ENCODE assay signal across 9 cellular contexts in the genomic region with DNA sequence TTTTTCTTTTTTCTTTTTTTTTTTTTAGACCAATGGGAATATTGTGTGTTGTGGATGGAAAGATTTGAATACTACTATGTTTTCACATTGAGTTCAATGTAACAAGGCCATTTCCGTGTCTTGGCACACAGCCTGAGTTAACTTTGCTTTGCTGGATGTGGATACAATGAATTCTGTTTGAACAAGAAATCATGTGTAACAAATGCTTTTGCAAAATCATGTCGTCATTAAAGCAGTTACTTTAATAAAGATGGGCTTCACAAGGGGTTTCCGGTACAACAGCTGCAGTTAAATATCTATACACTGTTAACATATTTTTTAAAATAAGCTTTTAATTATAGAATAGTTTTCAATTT.
DNase-seq lines count a peak whose midpoint lies in the region; ATAC-seq and TF ChIP-seq lines count a peak whose summit lies in the region.
"Had no signal": no experiment of that assay in that cellular context is flagged by ENCODE, and none has a peak within 500 bp of the region (broad histone marks: within the 10 kb centered on the region; RNA-seq: fewer than 3 reads in every experiment).

No MANE protein-coding gene starts in this region.

- in situ Hi-C loops in astrocyte of the spinal cord (cut with HindIII; ENCODE audit: low sequenced_read_pairs): no loop called here

- peak overlapping the region; percentile 83 for H3K4me2 ChIP-seq in DOHH2 (ENCODE audit: low read length)

- no peaks in the 10 kb centered on the region for H3K9me3 ChIP-seq in DOHH2 (ENCODE audit: control insufficient read depth, insufficient read depth, low read length)
- H3K9me3 ChIP-seq in muscle layer of duodenum (ENCODE audit: control insufficient read depth in 1 of 2, low read length in 2 of 2): no peaks in the 10 kb centered on the region

- H3K4me1 ChIP-seq in DOHH2 (ENCODE audit: control insufficient read depth, low read length): peaks cover 52% of the 10 kb centered on the region
- H3K4me1 ChIP-seq in muscle layer of duodenum (ENCODE audit: control insufficient read depth in 1 of 2, insufficient read depth in 2 of 2, low read length in 2 of 2): no peaks in the 10 kb centered on the region

- peaks cover 17% of the 10 kb centered on the region for H3F3A ChIP-seq in DOHH2 (ENCODE audit: control insufficient read depth, insufficient read depth)

- no peaks in the 10 kb centered on the region for H4K20me1 ChIP-seq in DOHH2 (ENCODE audit: control insufficient read depth, insufficient read depth, low read depth, low read length)

- H3K27ac ChIP-seq in DOHH2 (ENCODE audit: low read depth, low read length) (peak overlapping the region; percentile 86), muscle layer of duodenum (ENCODE audit: low read length) (peak overlapping the region; percentile 61)

- TF ChIP-seq CTCF in DOHH2 (IDR thresholded peaks at IDR 0.05; ENCODE audit: low read depth, low read length, poor library complexity, severe bottlenecking) (no peak), astrocyte of the spinal cord (IDR thresholded peaks at IDR 0.05; ENCODE audit: low read depth, low read length) (no peak)

- H3K4me3 ChIP-seq in DOHH2 (ENCODE audit: low read length) (peak overlapping the region; percentile 70), astrocyte of the spinal cord (ENCODE audit: low read depth, low read length) (no peak overlapping the region), muscle layer of duodenum (ENCODE audit: low read depth in 1 of 2, low read length in 2 of 2) (no peak overlapping the region)

- H3K36me3 ChIP-seq in DOHH2 (ENCODE audit: control insufficient read depth, low read length): 0 out of 2 replicates have a peak, but pooled peaks cover 4% of the 10 kb centered on the region
- H3K36me3 ChIP-seq in muscle layer of duodenum (ENCODE audit: control insufficient read depth in 1 of 2, insufficient read depth in 2 of 2, low read length in 2 of 2): no peaks in the 10 kb centered on the region

- ATAC-seq in HG02938 (IDR thresholded peaks at IDR 0.05; ENCODE audit: unreplicated experiment): peak; percentile 8

- no peaks in the 10 kb centered on the region for H3K27me3 ChIP-seq in DOHH2 (ENCODE audit: control insufficient read depth, low read length)
- no peaks in the 10 kb centered on the region for H3K27me3 ChIP-seq in muscle layer of duodenum (ENCODE audit: low read depth, low read length)

- no peaks in the 10 kb centered on the region for H3K9me2 ChIP-seq in DOHH2 (replicated peaks; ENCODE audit: control insufficient read depth, low read length)

- no peaks in the 10 kb centered on the region for H3K79me2 ChIP-seq in DOHH2 (ENCODE audit: control insufficient read depth, low read length)

- DNase-seq in astrocyte of the spinal cord (ENCODE audit: low read depth, low spot score) (peak; percentile 77), hepatic stellate cell (ENCODE audit: low spot score) (no peak), cerebellar nuclear complex (lab: John Stamatoyannopoulos, UW) (no peak)
- DNase-seq in stimulated activated CD4-positive, alpha-beta T cell treated with anti-CD3 and anti-CD28 coated beads, Interleukin-1b, Interleukin-23, amount 100 ng/mL, for 48 hours: no peak
- no peak for DNase-seq in activated naive CD4-positive, alpha-beta T cell treated with anti-CD3 and anti-CD28 coated beads, Interleukin-2, amount 50 U/mL, for 16 hours
- DNase-seq: activated T-cell treated with anti-CD3 and anti-CD28 coated beads, Interleukin-2, amount 50 U/mL, for 72 hours had no signal
